ENCODE assay signal across 15 cellular contexts in genomic region chr6:33490198-33490597, GRCh38. TPM values are rescaled to one million over a fixed set of nuclear protein-coding genes. Genes with fewer than 3 reads are reported as not detected.
A peak's percentile ranks its signal among the peaks of the same experiment; 100 is the strongest.
DNase-seq lines count a peak whose midpoint lies in the region; ATAC-seq and TF ChIP-seq lines count a peak whose summit lies in the region.
"Had no signal": no experiment of that assay in that cellular context is flagged by ENCODE, and none has a peak within 500 bp of the region (broad histone marks: within the 10 kb centered on the region; RNA-seq: fewer than 3 reads in every experiment).

No MANE protein-coding gene starts in this region.

- H2AK5ac ChIP-seq in neuronal stem cell (ENCODE audit: low read depth, low read length), result no peak overlapping the region

- H3K27me3 ChIP-seq in WERI-Rb-1 (ENCODE audit: insufficient read depth, low read depth, severe bottlenecking), result no peaks in the 10 kb centered on the region
- no peaks in the 10 kb centered on the region for H3K27me3 ChIP-seq in neuronal stem cell (ENCODE audit: control insufficient read depth in 3 of 3, insufficient read depth in 3 of 3, low read depth in 1 of 3, low read length in 3 of 3)

- CTCF ChIA-PET in activated CD4-positive, alpha-beta T cell treated with anti-CD3 and anti-CD28 coated beads for 36 hours (lab: Charles Lee), result interaction anchor here (0.6 kb wide), 1 partner anchor 1666 kb away, joined by 3 read pairs; no protein-coding TSS in a partner anchor
- CTCF ChIA-PET in activated CD4-positive, alpha-beta memory T cell treated with anti-CD3 and anti-CD28 coated beads for 36 hours (lab: Charles Lee), result interaction anchor here (1.1 kb wide), 1 partner anchor 23 kb away, joined by 5 read pairs; no protein-coding TSS in a partner anchor

- no peak overlapping the region for H2BK5ac ChIP-seq in neuronal stem cell (ENCODE audit: low read length)

- H3K4me3 Mint-ChIP-seq in activated CD4-positive, alpha-beta T cell treated with anti-CD3 and anti-CD28 coated beads for 36 hours, result no peak overlapping the region
- H3K4me3 Mint-ChIP-seq in activated CD4-positive, alpha-beta memory T cell treated with anti-CD3 and anti-CD28 coated beads for 36 hours, result no peak overlapping the region
- H3K4me3 Mint-ChIP-seq: brain had no signal

- peaks cover 3% of the 10 kb centered on the region for H3K9me3 ChIP-seq in WERI-Rb-1 (ENCODE audit: severe bottlenecking)
- H3K9me3 ChIP-seq in neuronal stem cell (replicated peaks in 1 of 2; ENCODE audit: control insufficient read depth in 2 of 2, insufficient read depth in 1 of 2, low read depth in 1 of 2, low read length in 2 of 2), result no peaks in the 10 kb centered on the region

- no peak overlapping the region for H3K9ac ChIP-seq in neuronal stem cell (ENCODE audit: low read depth, low read length, poor library complexity)

- no peak overlapping the region for H3K4me2 ChIP-seq in neuronal stem cell (ENCODE audit: insufficient read depth, low read length, poor library complexity, severe bottlenecking)

- no peak overlapping the region for H2BK12ac ChIP-seq in neuronal stem cell (ENCODE audit: low read length)

- H3K9me3 Mint-ChIP-seq in activated CD4-positive, alpha-beta T cell treated with anti-CD3 and anti-CD28 coated beads for 36 hours (ENCODE audit: low read depth), result no peaks in the 10 kb centered on the region
- no peaks in the 10 kb centered on the region for H3K9me3 Mint-ChIP-seq in activated CD4-positive, alpha-beta memory T cell treated with anti-CD3 and anti-CD28 coated beads for 36 hours

- H3K36me3 Mint-ChIP-seq in activated CD4-positive, alpha-beta T cell treated with anti-CD3 and anti-CD28 coated beads for 36 hours (ENCODE audit: low read depth), result no peaks in the 10 kb centered on the region
- no peaks in the 10 kb centered on the region for H3K36me3 Mint-ChIP-seq in activated CD4-positive, alpha-beta memory T cell treated with anti-CD3 and anti-CD28 coated beads for 36 hours
- H3K36me3 Mint-ChIP-seq: brain had no signal

- H4K8ac ChIP-seq in neuronal stem cell (ENCODE audit: low read depth, low read length), result no peak overlapping the region

- H3K4ac ChIP-seq in neuronal stem cell (ENCODE audit: low read length), result no peak overlapping the region

- H4K91ac ChIP-seq in neuronal stem cell (ENCODE audit: low read depth, low read length, poor library complexity), result no peak overlapping the region

- H3K27ac Mint-ChIP-seq in activated CD4-positive, alpha-beta T cell treated with anti-CD3 and anti-CD28 coated beads for 36 hours, result no peak overlapping the region
- no peak overlapping the region for H3K27ac Mint-ChIP-seq in activated CD4-positive, alpha-beta memory T cell treated with anti-CD3 and anti-CD28 coated beads for 36 hours
- H3K27ac Mint-ChIP-seq: brain had no signal

- peaks cover 1% of the 10 kb centered on the region for H3K79me1 ChIP-seq in neuronal stem cell (ENCODE audit: low read depth, low read length)

- H3K36me3 ChIP-seq in WERI-Rb-1 (no peaks in the 10 kb centered on the region), neuronal stem cell (replicated peaks in 1 of 2; ENCODE audit: control insufficient read depth in 2 of 2, insufficient read depth in 2 of 2, low read length in 2 of 2) (no peaks in the 10 kb centered on the region)

- H3K23ac ChIP-seq in neuronal stem cell (ENCODE audit: low read depth, low read length, poor library complexity), result peak overlapping the region; percentile 98

- peaks cover 0 to 2% of the 10 kb centered on the region in 2 donors for H3K4me1 ChIP-seq in neuronal stem cell (ENCODE audit: control insufficient read depth in 2 of 2, insufficient read depth in 1 of 2, low read depth in 1 of 2, low read length in 2 of 2)

- DNase-seq in activated CD4-positive, alpha-beta T cell treated with anti-CD3 and anti-CD28 coated beads for 36 hours, result no peak
- DNase-seq in activated CD4-positive, alpha-beta T cell treated with anti-CD3 and anti-CD28 coated beads, Interleukin-2, amount 50 U/mL, for 1 hour, result no peak
- DNase-seq in NCI-H146 treated with DMSO at 0.1 percent for 48 hours (lab: John Stamatoyannopoulos, UW; ENCODE audit: unreplicated experiment) (peak; percentile 29), WERI-Rb-1 (no peak), neuronal stem cell (ENCODE audit: low spot score) (no peak)
- no peak for DNase-seq in activated CD4-positive, alpha-beta memory T cell treated with anti-CD3 and anti-CD28 coated beads for 36 hours
- no peak for DNase-seq in activated naive CD4-positive, alpha-beta T cell treated with anti-CD3 and anti-CD28 coated beads, Interleukin-2, amount 50 U/mL, for 16 hours
- DNase-seq: activated CD4-positive, alpha-beta T cell treated with anti-CD3 and anti-CD28 coated beads, Interleukin-2, amount 50 U/mL, for 4 hours; activated effector memory CD4-positive, alpha-beta T cell treated with anti-CD3 and anti-CD28 coated beads, Interleukin-2, amount 50 U/mL, for 16 hours; DMS79 treated with DMSO at 0.1 percent for 48 hours; IMR-90; NCI-H1694 treated with DMSO at 0.1 percent for 48 hours; stimulated activated CD4-positive, alpha-beta T cell treated with anti-CD3 and anti-CD28 coated beads, Interleukin-1b, Interleukin-23, amount 100 ng/mL, for 48 hours had no signal

- POLR2A ChIA-PET in activated CD4-positive, alpha-beta T cell treated with anti-CD3 and anti-CD28 coated beads for 36 hours (lab: Charles Lee), result interaction anchor here (0.5 kb wide), 1 partner anchor 191 kb away, joined by 5 read pairs; no protein-coding TSS in a partner anchor
- POLR2A ChIA-PET in activated CD4-positive, alpha-beta memory T cell treated with anti-CD3 and anti-CD28 coated beads for 36 hours (lab: Charles Lee), result no interaction called here

- WGBS in neuronal stem cell (ENCODE audit: extremely low coverage in 2 of 2, insufficient read length in 2 of 2, insufficient replicate concordance in 1 of 2), 2 donors, result no CpG with 5 or more reads among the region's 3 CpGs

- H2AFZ ChIP-seq in neuronal stem cell (ENCODE audit: low read length), result peak overlapping the region; percentile 54

- no peak overlapping the region for H3K14ac ChIP-seq in neuronal stem cell (ENCODE audit: low read length)

- no peak overlapping the region for H2BK120ac ChIP-seq in neuronal stem cell (ENCODE audit: low read depth, low read length)

- no peaks in the 10 kb centered on the region for H3K4me1 Mint-ChIP-seq in activated CD4-positive, alpha-beta T cell treated with anti-CD3 and anti-CD28 coated beads for 36 hours
- H3K4me1 Mint-ChIP-seq in activated CD4-positive, alpha-beta memory T cell treated with anti-CD3 and anti-CD28 coated beads for 36 hours (ENCODE audit: low read depth), result no peaks in the 10 kb centered on the region
- H3K4me1 Mint-ChIP-seq: brain had no signal

- ATAC-seq in activated CD4-positive, alpha-beta T cell treated with anti-CD3 and anti-CD28 coated beads for 36 hours, result peak; percentile 42
- no peak for ATAC-seq in GM19397 (IDR thresholded peaks at IDR 0.05; ENCODE audit: unreplicated experiment)

- H2BK15ac ChIP-seq in neuronal stem cell (ENCODE audit: low read length), result no peak overlapping the region

- H3K4me3 ChIP-seq in WERI-Rb-1 (ENCODE audit: low read depth, low read length), result no peak overlapping the region
- H3K4me3 ChIP-seq in neuronal stem cell (ENCODE audit: low read length in 2 of 2), result no peak overlapping the region

- no peak overlapping the region for H3K18ac ChIP-seq in neuronal stem cell (ENCODE audit: low read length)

- peaks cover 4% of the 10 kb centered on the region for H3K27me3 Mint-ChIP-seq in activated CD4-positive, alpha-beta T cell treated with anti-CD3 and anti-CD28 coated beads for 36 hours
- H3K27me3 Mint-ChIP-seq in activated CD4-positive, alpha-beta memory T cell treated with anti-CD3 and anti-CD28 coated beads for 36 hours, result peaks cover 3% of the 10 kb centered on the region

- intact Hi-C loops in activated CD4-positive, alpha-beta T cell treated with anti-CD3 and anti-CD28 coated beads for 36 hours (cut with DNase I, micrococcal nuclease), result no loop called here
- intact Hi-C loops in activated CD4-positive, alpha-beta memory T cell treated with anti-CD3 and anti-CD28 coated beads for 36 hours (cut with micrococcal nuclease), result no loop called here

- no peak overlapping the region for H3K27ac ChIP-seq in WERI-Rb-1
- H3K27ac ChIP-seq in neuronal stem cell (replicated peaks; ENCODE audit: low read length), result no peak overlapping the region

- 0 out of 2 replicates have a peak, but pooled peaks have one; percentile 31 for TF ChIP-seq CTCF in WERI-Rb-1 (IDR thresholded peaks at IDR 0.05; ENCODE audit: low read depth, low read length)

RNA-seq across cellular contexts. Expression of gene ZBTB9, which starts 35.8 kb away (rescaled TPM):
- total RNA-seq in activated CD4-positive, alpha-beta T cell treated with anti-CD3 and anti-CD28 coated beads for 36 hours, result 1 to 10 TPM; 9.3 to 9.5 TPM
- polyA plus RNA-seq in neuronal stem cell (2013, experiment 1 of 2), result 7.6 TPM
- 7.2 TPM for polyA plus RNA-seq in neuronal stem cell (2013, experiment 2 of 2)
- total RNA-seq in activated CD4-positive, alpha-beta memory T cell treated with anti-CD3 and anti-CD28 coated beads for 36 hours, result 10 to 100 TPM in 1 of 2 experiments, 1 to 10 TPM in 1; 9.7 to 10.1 TPM
